Comparison of ENCODE assay signal across 26 cellular contexts in the genomic region with DNA sequence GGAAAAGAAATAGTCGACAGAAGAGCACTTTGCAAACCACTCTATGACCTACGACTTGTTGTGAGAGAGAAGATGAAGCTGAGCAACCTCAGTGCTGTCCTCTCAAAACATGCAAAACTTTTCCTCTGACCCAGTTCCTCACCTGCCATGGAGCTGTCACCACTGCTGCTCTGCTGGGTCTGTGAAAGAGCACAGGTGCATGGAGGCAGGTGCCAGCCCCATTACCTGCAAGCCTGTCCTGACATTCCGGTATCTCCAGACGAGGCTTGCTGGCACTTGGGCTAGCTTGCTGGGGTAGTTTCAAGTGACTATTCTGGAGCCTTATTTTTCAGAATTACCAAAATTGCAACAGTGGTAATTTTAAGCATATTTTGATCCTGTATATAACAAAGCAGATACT.
"Had no signal": no experiment of that assay in that cellular context is flagged by ENCODE, and none has a peak within 500 bp of the region (broad histone marks: within the 10 kb centered on the region; RNA-seq: fewer than 3 reads in every experiment).

No MANE protein-coding gene starts in this region.

- H3K4me1 Mint-ChIP-seq: IgD-negative memory B cell had no signal

- H3K27ac Mint-ChIP-seq: IgD-negative memory B cell had no signal

- DNase-seq: Kasumi-1, MM.1S, NCI-H1048, NCI-H1105, NCI-H1417, NCI-H1436 treated with DMSO at 0.1 percent for 48 hours, NCI-H1694, NCI-H187 treated with DMSO at 0.1 percent for 48 hours, NCI-H2029 treated with DMSO at 0.1 percent for 48 hours, NCI-H2171 treated with DMSO at 0.1 percent for 48 hours, NCI-H345, NCI-H446 treated with DMSO at 0.1 percent for 48 hours, NCI-H510A treated with DMSO at 0.1 percent for 48 hours, NCI-H69, NCI-H774, PC-3, SHP77 treated with DMSO at 0.1 percent for 48 hours, SJCRH30, T-helper 1 cell had no signal

- H3K4me2 ChIP-seq: KMS-11 had no signal

- H3K36me3 Mint-ChIP-seq: IgD-negative memory B cell had no signal

- H3K9me3 ChIP-seq: SJCRH30 had no signal

- H3K36me3 ChIP-seq: SJCRH30 had no signal

- H3K27ac ChIP-seq: KMS-11, SJCRH30 had no signal

- H3K27me3 ChIP-seq: SJCRH30 had no signal

- H3K9ac ChIP-seq: KMS-11 had no signal

- FAIRE-seq: HepG2, K562 had no signal

- H3K4me3 Mint-ChIP-seq: IgD-negative memory B cell had no signal

- ATAC-seq: HepG2, K562, Panc1, PC-3, Right ventricle myocardium inferior, SK-N-SH treated with all-trans-retinoic acid at 6 μM for 48 hours had no signal

- H3K4me3 ChIP-seq: K562, SJCRH30 had no signal
